ENCODE assay signal across 17 cellular contexts in the genomic region with DNA sequence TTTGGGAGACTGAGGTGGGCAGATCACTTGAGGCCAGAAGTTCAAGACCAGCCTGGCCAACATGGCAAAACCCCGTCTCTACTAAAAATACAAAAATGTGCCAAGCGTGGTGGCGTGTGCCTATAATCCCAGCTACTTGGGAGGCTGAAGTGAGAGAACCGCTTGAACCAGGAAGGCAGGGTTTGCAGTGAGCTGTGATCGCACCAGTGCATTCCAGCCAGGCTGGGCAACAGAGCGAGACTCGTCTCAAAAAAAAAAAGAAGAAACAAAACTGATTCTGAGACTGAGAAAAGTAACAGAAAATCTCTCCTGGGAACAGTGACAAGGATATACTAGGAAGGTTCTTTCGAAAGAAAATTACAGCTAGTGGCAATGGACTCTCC. TPM values are rescaled to one million over a fixed set of nuclear protein-coding genes. Genes with fewer than 3 reads are reported as not detected.
A peak's percentile ranks its signal among the peaks of the same experiment; 100 is the strongest.
DNase-seq lines count a peak whose midpoint lies in the region; ATAC-seq, FAIRE-seq and TF ChIP-seq lines count a peak whose summit lies in the region.
"Had no signal": no experiment of that assay in that cellular context is flagged by ENCODE, and none has a peak within 500 bp of the region (broad histone marks: within the 10 kb centered on the region; RNA-seq: fewer than 3 reads in every experiment).

No MANE protein-coding gene starts in this region.

- no peak overlapping the region for H2AFZ ChIP-seq in H9 (ENCODE audit: low read length)

- H3K4me3 ChIP-seq in spleen: peak overlapping the region in 1 of 8 donors; percentile 1
- H3K4me3 ChIP-seq: adrenal gland, gastroesophageal sphincter had no signal

- peaks cover 22 to 32% of the 10 kb centered on the region in 2 experiments for H3K4me1 Mint-ChIP-seq in H9
- H3K4me1 Mint-ChIP-seq in stimulated activated effector memory CD8-positive, alpha-beta T cell treated with anti-CD3 and anti-CD28 coated beads, Interleukin-12 subunit alpha, Interleukin-12 subunit beta, amount 100 ng/mL, for 72 hours: peaks cover 38% of the 10 kb centered on the region

- no peak for ATAC-seq in stimulated activated effector memory CD8-positive, alpha-beta T cell treated with anti-CD3 and anti-CD28 coated beads, Interleukin-12 subunit alpha, Interleukin-12 subunit beta, amount 100 ng/mL, for 72 hours
- ATAC-seq: gastroesophageal sphincter, Right ventricle myocardium inferior had no signal

- peak overlapping the region in 2 of 3 experiments; percentile 22 to 53; a peak in 2 of 7 replicates for H3K27ac Mint-ChIP-seq in H9
- H3K27ac Mint-ChIP-seq in stimulated activated effector memory CD8-positive, alpha-beta T cell treated with anti-CD3 and anti-CD28 coated beads, Interleukin-12 subunit alpha, Interleukin-12 subunit beta, amount 100 ng/mL, for 72 hours: no peak overlapping the region
- H3K27ac Mint-ChIP-seq: T-helper 2 cell treated with Interferon-gamma antibody and Interleukin-4, amounts not matched to agents 5 μg/mL and 100 μg/mL, for 36 hours had no signal

- no peak overlapping the region for H3T11ph ChIP-seq in H9 (ENCODE audit: low read length)

- peaks cover 28% of the 10 kb centered on the region; the same call in 1 of the 2 replicates for H3K79me2 ChIP-seq in H9 (ENCODE audit: insufficient read depth, low read length)

- H4K91ac ChIP-seq in H9 (ENCODE audit: insufficient read length, low read depth, low read length): no peak overlapping the region

- no peak overlapping the region for H2BK120ac ChIP-seq in H9 (ENCODE audit: low read depth, low read length, poor library complexity, severe bottlenecking)

- no peak overlapping the region for H3K4me3 Mint-ChIP-seq in H9
- H3K4me3 Mint-ChIP-seq in stimulated activated effector memory CD8-positive, alpha-beta T cell treated with anti-CD3 and anti-CD28 coated beads, Interleukin-12 subunit alpha, Interleukin-12 subunit beta, amount 100 ng/mL, for 72 hours: no peak overlapping the region
- H3K4me3 Mint-ChIP-seq: T-helper 2 cell treated with Interferon-gamma antibody and Interleukin-4, amounts not matched to agents 5 μg/mL and 100 μg/mL, for 36 hours had no signal

- no peak overlapping the region for H4K8ac ChIP-seq in H9 (replicated peaks; ENCODE audit: insufficient read length, low read depth, low read length)

- TF ChIP-seq POLR2A in Raji (IDR thresholded peaks at IDR 0.05; ENCODE audit: insufficient read depth, low read depth, low read length) (peak; percentile 44), spleen (IDR thresholded peaks at IDR 0.05) (no peak)

- no peaks in the 10 kb centered on the region for H3K27me3 Mint-ChIP-seq in H9 (ENCODE audit: low read depth)

- no peaks in the 10 kb centered on the region for H3K23me2 ChIP-seq in H9 (ENCODE audit: insufficient read length, low read depth, low read length, poor library complexity, severe bottlenecking)

- WGBS in H9 (ENCODE audit: extremely low coverage, insufficient read length, low lambda C conversion rate): no CpG with 5 or more reads among the region's 8 CpGs
- whole genome bisulfite sequencing in spleen, 5 donors: 71 to 83% (median 75%) methylated on average over 8 of the region's 8 CpGs

- no peak overlapping the region for H3K23ac ChIP-seq in H9 (ENCODE audit: insufficient read length, low read depth, low read length)

- H2AK5ac ChIP-seq in H9 (ENCODE audit: insufficient read length, low read length): no peak overlapping the region

- H3K27me3 ChIP-seq in H9 (ENCODE audit: insufficient read depth, low read length): no peaks in the 10 kb centered on the region
- H3K27me3 ChIP-seq in spleen (replicated peaks in 1 of 7): no peaks in the 10 kb centered on the region
- H3K27me3 ChIP-seq: adrenal gland, gastroesophageal sphincter had no signal

- H3K56ac ChIP-seq in H9 (ENCODE audit: insufficient read length, low read depth, low read length): no peak overlapping the region

- DNase-seq in GM18507 (ENCODE audit: extremely low spot score, insufficient read length, low read depth) (no peak), H9 (no peak), spleen (no peak), OCI-M2 (lab: John Stamatoyannopoulos, UW; ENCODE audit: unreplicated experiment) (no peak)
- no peak for DNase-seq in activated effector memory CD4-positive, alpha-beta T cell treated with Interleukin-2 at 50 U/mL for 16 hours
- DNase-seq in stimulated activated effector memory CD8-positive, alpha-beta T cell treated with anti-CD3 and anti-CD28 coated beads, Interleukin-12 subunit alpha, Interleukin-12 subunit beta, amount 100 ng/mL, for 72 hours (ENCODE audit: low spot score in 2 of 2): no peak
- DNase-seq: activated CD4-positive, alpha-beta T cell treated with anti-CD3 and anti-CD28 coated beads for 4 hours; DND-41; posterior cingulate gyrus had no signal

- no peaks in the 10 kb centered on the region for H3K36me3 Mint-ChIP-seq in H9 (ENCODE audit: insufficient read depth in 1 of 3, low read depth in 3 of 3)
- H3K36me3 Mint-ChIP-seq in stimulated activated effector memory CD8-positive, alpha-beta T cell treated with anti-CD3 and anti-CD28 coated beads, Interleukin-12 subunit alpha, Interleukin-12 subunit beta, amount 100 ng/mL, for 72 hours: peaks cover 9% of the 10 kb centered on the region

- H2BK5ac ChIP-seq in H9 (ENCODE audit: insufficient read length, low read length): no peak overlapping the region

- H4K20me1 ChIP-seq in H9 (ENCODE audit: control insufficient read depth, insufficient read depth, insufficient read length): no peaks in the 10 kb centered on the region

- H3K9me3 Mint-ChIP-seq in H9: no peaks in the 10 kb centered on the region
- no peaks in the 10 kb centered on the region for H3K9me3 Mint-ChIP-seq in stimulated activated effector memory CD8-positive, alpha-beta T cell treated with anti-CD3 and anti-CD28 coated beads, Interleukin-12 subunit alpha, Interleukin-12 subunit beta, amount 100 ng/mL, for 72 hours
- H3K9me3 Mint-ChIP-seq: T-helper 2 cell treated with Interferon-gamma antibody and Interleukin-4, amounts not matched to agents 5 μg/mL and 100 μg/mL, for 36 hours had no signal

- no peak overlapping the region for H3K27ac ChIP-seq in H9 (ENCODE audit: insufficient read length, low read depth, low read length)
- peak overlapping the region in 5 of 8 donors; percentile 39 to 71 (median 57) for H3K27ac ChIP-seq in spleen
- H3K27ac ChIP-seq: gastroesophageal sphincter had no signal

- peak; percentile 84 for FAIRE-seq in GM18507 (lab: Jason Lieb, UNC)

- no peak for TF ChIP-seq CTCF in H9 (conservative IDR thresholded peaks at IDR 0.05)
- no peak for TF ChIP-seq CTCF in spleen (IDR thresholded peaks at IDR 0.05 in 8 of 11, conservative IDR thresholded peaks at IDR 0.05 in 3 of 11)

- H3K18ac ChIP-seq in H9 (ENCODE audit: insufficient read length, low read depth, low read length): no peak overlapping the region

- H3K9me3 ChIP-seq in H9 (ENCODE audit: control insufficient read depth, low read depth, low read length): no peaks in the 10 kb centered on the region
- H3K9me3 ChIP-seq in spleen: no peaks in the 10 kb centered on the region
- H3K9me3 ChIP-seq: adrenal gland, gastroesophageal sphincter had no signal

- H3K4ac ChIP-seq in H9 (ENCODE audit: low read depth, low read length): no peak overlapping the region

- H3K4me1 ChIP-seq in H9 (ENCODE audit: insufficient read depth, low read length) (peaks cover 6% of the 10 kb centered on the region; the same call in 1 of the 2 replicates), spleen (peaks cover 23 to 98% (median 75%) of the 10 kb centered on the region in 6 donors)

- H3K14ac ChIP-seq in H9 (ENCODE audit: insufficient read depth, low read length): no peak overlapping the region

- peaks cover 0 to 6% (median 0%) of the 10 kb centered on the region in 6 donors for H3K36me3 ChIP-seq in spleen
- H3K36me3 ChIP-seq: adrenal gland, gastroesophageal sphincter had no signal

- H2BK20ac ChIP-seq in H9 (ENCODE audit: low read depth, low read length, poor library complexity, severe bottlenecking): no peak overlapping the region

- H2BK15ac ChIP-seq in H9 (ENCODE audit: low read depth, low read length): no peak overlapping the region

- no peak overlapping the region for H3K4me2 ChIP-seq in H9 (ENCODE audit: insufficient read depth, insufficient read length, low read length)

- H2BK12ac ChIP-seq in H9 (ENCODE audit: insufficient read length, low read depth, low read length): no peak overlapping the region

- no peak overlapping the region for H3K9ac ChIP-seq in H9 (ENCODE audit: extremely low read depth, insufficient read length, low read length)

- H3K79me1 ChIP-seq in H9 (ENCODE audit: insufficient read depth, low read depth, low read length, poor library complexity, severe bottlenecking): peaks cover 16% of the 10 kb centered on the region

- intact Hi-C loops in spleen (cut with DNase I; ENCODE audit: low total_unique reads): no loop called here

- H4K5ac ChIP-seq in H9 (ENCODE audit: insufficient read length, low read depth, low read length): no peak overlapping the region

RNA-seq across cellular contexts. Expression of a gene that starts 20.9 kb away (rescaled TPM):
- total RNA-seq in H9 (2021): 84.8 and 86.2 TPM in 2 replicates
- 100 to 1,000 TPM in 1 of 7 donors, 10 to 100 TPM in 6; 78.5 to 105 (median 98.0) TPM for total RNA-seq in spleen
- 10 to 100 TPM; 17.5 to 28.0 (median 25.7) TPM for polyA plus RNA-seq in spleen

RNA-seq across cellular contexts. Expression of a gene that starts 50.1 kb away (rescaled TPM):
- 0.88 and 1.0 TPM in 2 replicates for total RNA-seq in H9 (2021)
- 1 to 10 TPM in 6 of 7 donors, under 1 TPM in 1; 0.94 to 1.9 (median 1.4) TPM for total RNA-seq in spleen
- 1 to 10 TPM; 1.3 to 4.3 (median 1.4) TPM for polyA plus RNA-seq in spleen
- total RNA-seq: cerebellum, Right ventricle myocardium inferior, temporal lobe had no signal
- polyA plus RNA-seq: BJ had no signal
